9 cellular contexts compared by ENCODE assay signal in genomic region chr19:48481846-48482639, GRCh38. TPM values are rescaled to one million over a fixed set of nuclear protein-coding genes. Genes with fewer than 3 reads are reported as not detected.
A peak's percentile ranks its signal among the peaks of the same experiment; 100 is the strongest.
DNase-seq lines count a peak whose midpoint lies in the region; ATAC-seq and TF ChIP-seq lines count a peak whose summit lies in the region.
"Had no signal": no experiment of that assay in that cellular context is flagged by ENCODE, and none has a peak within 500 bp of the region (broad histone marks: within the 10 kb centered on the region; RNA-seq: fewer than 3 reads in every experiment).

No MANE protein-coding gene starts in this region.

- no peaks in the 10 kb centered on the region for H3K27me3 ChIP-seq in BLaER1
- H3K27me3 ChIP-seq: suprapubic skin had no signal

- 0 out of 2 replicates have a peak, but pooled peaks cover 6% of the 10 kb centered on the region for H4K20me1 ChIP-seq in BLaER1

- POLR2A ChIA-PET in WTC11 (lab: Charles Lee), result interaction anchor here (1.1 to 1.4 kb wide), 2 partner anchors 11 to 118 kb away, joined by 4 read pairs; partner anchors contain the start of genes SYNGR4 and TMEM143

- ATAC-seq in WTC11 (no peak), omental fat pad (ENCODE audit: low FRiP score) (no peak), HG02938 (IDR thresholded peaks at IDR 0.05; ENCODE audit: unreplicated experiment) (no peak), HG03045 (IDR thresholded peaks at IDR 0.05; ENCODE audit: unreplicated experiment) (no peak)

- DNase-seq in EH (ENCODE audit: low read depth), result peak; percentile 45
- no peak for DNase-seq in WTC11 (ENCODE audit: low spot score)
- no peak for DNase-seq in glutamatergic neuron
- no peak for DNase-seq in omental fat pad (ENCODE audit: low spot score)
- DNase-seq: hypothalamus had no signal

- peaks cover 27% of the 10 kb centered on the region for H3K36me3 ChIP-seq in BLaER1

- H3K4me1 Mint-ChIP-seq in WTC11 (peaks cover 23% of the 10 kb centered on the region), glutamatergic neuron (ENCODE audit: low read depth, unreplicated experiment) (peaks cover 29% of the 10 kb centered on the region)

- H3K4me2 ChIP-seq in BLaER1, result peak overlapping the region; percentile 97

- H3K27ac ChIP-seq in BLaER1, result peak overlapping the region; percentile 81
- H3K27ac ChIP-seq: suprapubic skin had no signal

- H3K4me3 ChIP-seq in BLaER1, result no peak overlapping the region

- TF ChIP-seq CTCF in WTC11 (IDR thresholded peaks at IDR 0.05) (no peak), glutamatergic neuron (IDR thresholded peaks at IDR 0.05; ENCODE audit: partially characterized antibody, unreplicated experiment) (no peak), omental fat pad (IDR thresholded peaks at IDR 0.05) (no peak)

- H3K9ac ChIP-seq in BLaER1, result peak overlapping the region; percentile 81; the same call in 1 of the 2 replicates

- H3K4me3 Mint-ChIP-seq in WTC11, result peak overlapping the region; percentile 81
- H3K4me3 Mint-ChIP-seq in glutamatergic neuron (ENCODE audit: unreplicated experiment), result peak overlapping the region; percentile 58

- CTCF ChIA-PET in WTC11 (lab: Charles Lee), result interaction anchor here (1.1 to 2.4 kb wide), 8 partner anchors 8 to 168 kb away, joined by 3 to 9 read pairs (median 5); partner anchors contain the start of gene KDELR1

- peak overlapping the region; percentile 72 for H3K27ac Mint-ChIP-seq in WTC11
- H3K27ac Mint-ChIP-seq in glutamatergic neuron (ENCODE audit: unreplicated experiment), result peak overlapping the region; percentile 79

- peaks cover 7% of the 10 kb centered on the region; the same call in 1 of the 2 replicates for H3K27me3 Mint-ChIP-seq in WTC11 (ENCODE audit: low read depth)
- peaks cover 26% of the 10 kb centered on the region for H3K27me3 Mint-ChIP-seq in glutamatergic neuron (ENCODE audit: unreplicated experiment)

- H3K4me1 ChIP-seq in BLaER1, result peaks cover 37% of the 10 kb centered on the region

- H3K9me3 Mint-ChIP-seq in WTC11 (no peaks in the 10 kb centered on the region), glutamatergic neuron (ENCODE audit: unreplicated experiment) (peaks cover 34% of the 10 kb centered on the region)

- H3K9me3 ChIP-seq in BLaER1, result no peaks in the 10 kb centered on the region
- H3K9me3 ChIP-seq: suprapubic skin had no signal

- H3K36me3 Mint-ChIP-seq in WTC11 (no peaks in the 10 kb centered on the region; the same call in 1 of the 2 replicates), glutamatergic neuron (ENCODE audit: unreplicated experiment) (peaks cover 11% of the 10 kb centered on the region)

TF ChIP-seq in WTC11, 78 proteins besides CTCF, POLR2A, EP300 and RAD21:
- TF ChIP-seq, protein P1, sequence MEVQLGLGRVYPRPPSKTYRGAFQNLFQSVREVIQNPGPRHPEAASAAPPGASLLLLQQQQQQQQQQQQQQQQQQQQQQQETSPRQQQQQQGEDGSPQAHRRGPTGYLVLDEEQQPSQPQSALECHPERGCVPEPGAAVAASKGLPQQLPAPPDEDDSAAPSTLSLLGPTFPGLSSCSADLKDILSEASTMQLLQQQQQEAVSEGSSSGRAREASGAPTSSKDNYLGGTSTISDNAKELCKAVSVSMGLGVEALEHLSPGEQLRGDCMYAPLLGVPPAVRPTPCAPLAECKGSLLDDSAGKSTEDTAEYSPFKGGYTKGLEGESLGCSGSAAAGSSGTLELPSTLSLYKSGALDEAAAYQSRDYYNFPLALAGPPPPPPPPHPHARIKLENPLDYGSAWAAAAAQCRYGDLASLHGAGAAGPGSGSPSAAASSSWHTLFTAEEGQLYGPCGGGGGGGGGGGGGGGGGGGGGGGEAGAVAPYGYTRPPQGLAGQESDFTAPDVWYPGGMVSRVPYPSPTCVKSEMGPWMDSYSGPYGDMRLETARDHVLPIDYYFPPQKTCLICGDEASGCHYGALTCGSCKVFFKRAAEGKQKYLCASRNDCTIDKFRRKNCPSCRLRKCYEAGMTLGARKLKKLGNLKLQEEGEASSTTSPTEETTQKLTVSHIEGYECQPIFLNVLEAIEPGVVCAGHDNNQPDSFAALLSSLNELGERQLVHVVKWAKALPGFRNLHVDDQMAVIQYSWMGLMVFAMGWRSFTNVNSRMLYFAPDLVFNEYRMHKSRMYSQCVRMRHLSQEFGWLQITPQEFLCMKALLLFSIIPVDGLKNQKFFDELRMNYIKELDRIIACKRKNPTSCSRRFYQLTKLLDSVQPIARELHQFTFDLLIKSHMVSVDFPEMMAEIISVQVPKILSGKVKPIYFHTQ (CRISPR knock-in tag; IDR thresholded peaks at IDR 0.05), result 0 out of 2 replicates have a peak, but pooled peaks have one; percentile 41
- TF ChIP-seq TEAD4 (CRISPR knock-in tag; IDR thresholded peaks at IDR 0.05), result no peak

RNA-seq across cellular contexts. Expression of gene CYTH2, which starts 12.9 kb away (rescaled TPM):
- total RNA-seq in WTC11 (2021) (70.4 to 72.6 TPM (median 71.9 TPM) in 3 replicates), glutamatergic neuron (ENCODE audit: unreplicated experiment) (233 TPM), omental fat pad (10 to 100 TPM; 19.2 to 49.7 (median 26.8) TPM)

RNA-seq across cellular contexts. Expression of gene KCNJ14, which starts 26.7 kb away (rescaled TPM):
- total RNA-seq in WTC11 (2021) (1.1 to 1.4 TPM (median 1.1 TPM) in 3 replicates), glutamatergic neuron (ENCODE audit: unreplicated experiment) (1.0 TPM), omental fat pad (1 to 10 TPM in 2 of 4 donors, under 1 TPM in 2; 0.56 to 2.2 (median 1.1) TPM)

RNA-seq across cellular contexts. Expression of gene LMTK3, which starts 29.6 kb away (rescaled TPM):
- total RNA-seq in WTC11 (2021), result 15.9 to 19.4 TPM (median 19.1 TPM) in 3 replicates
- 36.3 TPM for total RNA-seq in glutamatergic neuron (ENCODE audit: unreplicated experiment)
- under 1 TPM; 0.12 to 0.47 (median 0.39) TPM for total RNA-seq in omental fat pad

RNA-seq across cellular contexts. Expression of gene GRWD1, which starts 36.3 kb away (rescaled TPM):
- total RNA-seq in WTC11 (2021) (59.8 to 67.2 TPM (median 61.6 TPM) in 3 replicates), glutamatergic neuron (ENCODE audit: unreplicated experiment) (25.0 TPM), omental fat pad (10 to 100 TPM; 19.5 to 90.5 (median 31.5) TPM)

Comparison
In these comparisons a context has a peak if more than half of its experiments do, and no peak if none do; other contexts are left out.
1. RNA of gene LMTK3, which starts 29.6 kb away (total RNA-seq): 36.3 TPM in glutamatergic neuron (single experiment) and 15.9 to 19.4 TPM in WTC11; 0.12 to 0.47 TPM in omental fat pad; every median in the first group is over 10 times any median in the second.